ENCODE assay signal across 9 cellular contexts in the genomic region with DNA sequence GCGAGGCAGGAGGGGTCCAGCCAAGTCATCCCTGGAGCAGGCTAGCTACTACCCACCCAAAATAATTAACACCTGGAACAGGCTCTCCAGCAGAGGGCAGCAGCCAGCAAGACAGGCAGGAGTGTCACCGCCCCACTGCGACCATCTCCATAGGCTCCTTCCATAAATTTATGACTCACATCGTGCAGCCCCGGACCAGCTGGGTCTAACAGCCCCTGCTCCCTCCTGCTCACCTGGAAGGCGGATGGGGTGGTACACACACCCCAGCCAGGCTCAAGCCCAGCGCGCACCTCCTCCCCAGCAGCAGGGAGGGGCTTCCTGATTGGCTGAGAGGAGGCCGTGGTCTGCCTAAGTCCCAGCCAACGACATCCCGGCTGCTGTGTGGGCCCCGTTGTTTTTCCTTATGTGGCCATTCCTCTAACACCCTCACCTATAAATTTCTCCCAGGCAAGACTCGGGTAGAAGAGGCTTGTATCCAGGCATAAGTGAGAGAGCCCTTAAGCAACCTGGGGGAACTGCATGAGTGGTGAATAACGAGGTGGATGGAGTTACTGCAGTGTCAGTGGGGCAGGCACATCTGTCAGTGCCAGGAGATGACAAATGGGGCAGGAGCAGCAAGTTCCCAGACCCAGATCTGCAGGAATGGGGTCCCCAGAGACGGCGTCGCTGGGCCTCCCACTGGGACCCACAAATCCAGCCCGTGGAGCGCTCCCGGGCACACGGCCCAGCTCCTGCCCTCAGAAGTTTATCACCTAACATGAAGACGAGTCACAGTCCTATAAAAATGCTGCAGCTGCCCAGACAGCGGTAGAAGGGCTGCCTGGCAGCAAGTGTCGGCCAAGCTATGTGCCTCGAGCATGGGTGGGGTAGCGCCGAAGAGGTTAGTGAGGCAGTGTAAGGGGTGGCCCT. TPM values are rescaled to one million over a fixed set of nuclear protein-coding genes. Genes with fewer than 3 reads are reported as not detected.
DNase-seq lines count a peak whose midpoint lies in the region; ATAC-seq, FAIRE-seq and TF ChIP-seq lines count a peak whose summit lies in the region.
"Had no signal": no experiment of that assay in that cellular context is flagged by ENCODE, and none has a peak within 500 bp of the region (broad histone marks: within the 10 kb centered on the region; RNA-seq: fewer than 3 reads in every experiment).

No MANE protein-coding gene starts in this region.

- no peak overlapping the region for H3K27ac ChIP-seq in OCI-LY3 (ENCODE audit: low read length)
- H3K27ac ChIP-seq in neural progenitor cell = no peak overlapping the region
- H3K27ac ChIP-seq in thyroid gland = no peak overlapping the region

- TF ChIP-seq CTCF in D721Med (IDR thresholded peaks at IDR 0.05; ENCODE audit: insufficient read depth, missing control alignments) (peak; percentile 60), OCI-LY3 (IDR thresholded peaks at IDR 0.05; ENCODE audit: low read depth, low read length) (peak; percentile 87), neural progenitor cell (IDR thresholded peaks at IDR 0.05) (peak; percentile 81), thyroid gland (IDR thresholded peaks at IDR 0.05) (peak; percentile 21 to 67 (median 40))

- H3K4me1 Mint-ChIP-seq in neural progenitor cell = peaks cover 16% of the 10 kb centered on the region

- intact Hi-C loops in thyroid gland (cut with DNase I) = loop anchor here (5.0 kb wide), 1 partner anchor 356 kb away; no protein-coding TSS in a partner anchor

- H3K27me3 ChIP-seq in OCI-LY3 (ENCODE audit: low read depth, low read length) = no peaks in the 10 kb centered on the region
- no peaks in the 10 kb centered on the region for H3K27me3 ChIP-seq in neural progenitor cell
- H3K27me3 ChIP-seq in thyroid gland = no peaks in the 10 kb centered on the region

- H3F3A ChIP-seq in neural progenitor cell (ENCODE audit: low read depth) = no peaks in the 10 kb centered on the region

- H3K79me2 ChIP-seq in OCI-LY3 (ENCODE audit: low read length) (no peaks in the 10 kb centered on the region), neural progenitor cell (ENCODE audit: low read depth) (no peaks in the 10 kb centered on the region)

- H3K4me2 ChIP-seq in OCI-LY3 (ENCODE audit: low read length) = peak overlapping the region; percentile 95
- H3K4me2 ChIP-seq in neural progenitor cell = peak overlapping the region; percentile 84

- H3K4me1 ChIP-seq in OCI-LY3 (ENCODE audit: low read length) (peaks cover 3% of the 10 kb centered on the region; the same call in 1 of the 2 replicates), neural progenitor cell (peaks cover 3% of the 10 kb centered on the region), thyroid gland (no peaks in the 10 kb centered on the region)

- DNase-seq in D721Med (ENCODE audit: insufficient read length, low spot score) (peak; percentile 87), HuH-7 (ENCODE audit: low spot score) (peak; percentile 99), neural progenitor cell (ENCODE audit: low spot score) (peak; percentile 81), thyroid gland (peak; percentile 61 to 67), dedifferentiated amniotic fluid mesenchymal stem cell (ENCODE audit: extremely low spot score) (no peak)
- DNase-seq in activated CD8-positive, alpha-beta memory T cell treated with anti-CD3 and anti-CD28 coated beads, Interleukin-2, amount 50 U/mL, for 48 hours = peak; percentile 83

- H3K9ac ChIP-seq in OCI-LY3 (ENCODE audit: low read length) = no peak overlapping the region; the same call in 1 of the 2 replicates
- no peak overlapping the region for H3K9ac ChIP-seq in neural progenitor cell

- H2AFZ ChIP-seq in OCI-LY3 (ENCODE audit: low read depth, low read length) (peak overlapping the region; percentile 80; the same call in 1 of the 2 replicates), neural progenitor cell (replicated peaks) (peak overlapping the region; percentile 75)

- ATAC-seq in esophagus mucosa = peak; percentile 48

- no peaks in the 10 kb centered on the region for H3K36me3 Mint-ChIP-seq in neural progenitor cell

- H3K36me3 ChIP-seq in OCI-LY3 (replicated peaks; ENCODE audit: low read depth, low read length) (no peaks in the 10 kb centered on the region), neural progenitor cell (no peaks in the 10 kb centered on the region), thyroid gland (no peaks in the 10 kb centered on the region)

- peaks cover 2% of the 10 kb centered on the region for H3K27me3 Mint-ChIP-seq in neural progenitor cell (ENCODE audit: insufficient read depth, low read depth)

- no peak for FAIRE-seq in D721Med (lab: Jason Lieb, UNC)
- FAIRE-seq: TTC549 had no signal

- peak overlapping the region; percentile 51 for H3K27ac Mint-ChIP-seq in neural progenitor cell

- H3K9me3 Mint-ChIP-seq in neural progenitor cell = no peaks in the 10 kb centered on the region

- H3K4me3 ChIP-seq in OCI-LY3 (ENCODE audit: low read length) (peak overlapping the region; percentile 78), neural progenitor cell (peak overlapping the region; percentile 40), thyroid gland (replicated peaks in 1 of 3) (no peak overlapping the region)

- no peaks in the 10 kb centered on the region for H4K20me1 ChIP-seq in OCI-LY3 (ENCODE audit: insufficient read depth, low read length)
- H4K20me1 ChIP-seq in neural progenitor cell (ENCODE audit: low read depth) = peaks cover 20% of the 10 kb centered on the region

- H3K9me3 ChIP-seq in OCI-LY3 (ENCODE audit: insufficient read depth, low read length) = no peaks in the 10 kb centered on the region
- H3K9me3 ChIP-seq in neural progenitor cell (ENCODE audit: low read depth) = no peaks in the 10 kb centered on the region
- H3K9me3 ChIP-seq in thyroid gland = no peaks in the 10 kb centered on the region

- H3K4me3 Mint-ChIP-seq in neural progenitor cell = peak overlapping the region; percentile 16

- WGBS in thyroid gland, 2 donors = 51 to 60% methylated on average over 20 to 22 of the region's 27 CpGs

- no peak for TF ChIP-seq POLR2A in thyroid gland (IDR thresholded peaks at IDR 0.05)

RNA-seq across cellular contexts. Expression of a gene that starts 43.1 kb away (rescaled TPM):
- total RNA-seq in esophagus mucosa = 26.5 TPM
- total RNA-seq in neural progenitor cell (ENCODE audit: low replicate concordance) = 40.3 and 59.3 TPM in 2 replicates
- 10 to 100 TPM; 19.8 to 33.8 (median 26.7) TPM for total RNA-seq in thyroid gland

Comparison
In these comparisons a context has a peak if more than half of its experiments do, and no peak if none do; other contexts are left out.
1. H3K4me3 ChIP-seq: peak in OCI-LY3 (single experiment) and neural progenitor cell (single experiment); none in thyroid gland (0 of 3).
2. Peak in every context shown above with its lines, with median percentiles within 50 percentile points of each other: CTCF ChIP-seq.